In the genomic region with DNA sequence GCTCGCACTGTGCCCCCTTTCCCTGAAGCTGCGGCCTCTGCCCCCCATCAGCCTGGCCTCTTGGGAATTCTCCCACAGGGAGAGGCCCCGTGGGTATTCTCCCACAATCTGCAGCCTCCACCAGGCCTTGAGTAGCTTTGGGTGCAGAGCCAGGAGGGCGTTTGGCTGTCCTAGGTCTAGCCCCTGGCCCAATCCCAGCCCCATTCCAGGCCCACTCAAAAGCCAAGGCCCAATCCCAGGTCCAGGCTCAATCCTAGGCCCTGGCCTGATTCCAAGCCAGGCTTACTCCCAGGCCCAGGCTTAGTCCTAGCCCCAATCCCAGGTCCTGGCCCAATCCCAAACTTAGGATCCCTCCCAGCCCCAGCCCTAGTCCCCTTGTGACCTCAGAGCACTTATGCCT, we compare ENCODE assay signal across 23 cellular contexts. TPM values are rescaled to one million over a fixed set of nuclear protein-coding genes. Genes with fewer than 3 reads are reported as not detected.
DNase-seq lines count a peak whose midpoint lies in the region; ATAC-seq and TF ChIP-seq lines count a peak whose summit lies in the region.
"Had no signal": no experiment of that assay in that cellular context is flagged by ENCODE, and none has a peak within 500 bp of the region (broad histone marks: within the 10 kb centered on the region; RNA-seq: fewer than 3 reads in every experiment).

No MANE protein-coding gene starts in this region.

- no peak overlapping the region for H4K5ac ChIP-seq in H9 (ENCODE audit: insufficient read length, low read depth, low read length)

- no peaks in the 10 kb centered on the region for H3K79me2 ChIP-seq in H9 (ENCODE audit: insufficient read depth, low read length)

- H3K4ac ChIP-seq in H9 (ENCODE audit: low read depth, low read length) (no peak overlapping the region), neuronal stem cell (ENCODE audit: low read length) (no peak overlapping the region)

- H3K14ac ChIP-seq in H9 (ENCODE audit: insufficient read depth, low read length) (peak overlapping the region; percentile 22; the same call in 1 of the 2 replicates), neuronal stem cell (ENCODE audit: low read length) (peak overlapping the region; percentile 31)

- no peak overlapping the region for H2BK12ac ChIP-seq in H9 (ENCODE audit: insufficient read length, low read depth, low read length)
- H2BK12ac ChIP-seq in neuronal stem cell (ENCODE audit: low read length), result no peak overlapping the region

- H2BK15ac ChIP-seq in H9 (ENCODE audit: low read depth, low read length), result no peak overlapping the region
- peak overlapping the region; percentile 64 for H2BK15ac ChIP-seq in neuronal stem cell (ENCODE audit: low read length)

- peaks cover 1 to 15% of the 10 kb centered on the region in 2 experiments for H3K9me3 Mint-ChIP-seq in H9
- no peaks in the 10 kb centered on the region for H3K9me3 Mint-ChIP-seq in stimulated activated memory B cell treated with anti-CD40 and anti-IgM and Interleukin-4, amounts not matched to agents 10 μg/mL and 1 μg/mL and 100 μg/mL, for 72 hours
- H3K9me3 Mint-ChIP-seq in CD8-positive, alpha-beta memory T cell, result no peaks in the 10 kb centered on the region
- H3K9me3 Mint-ChIP-seq: CD4-positive, alpha-beta T cell; CD8-positive, alpha-beta T cell had no signal

- peak; percentile 8 for ATAC-seq in stimulated activated memory B cell treated with anti-CD40 and anti-IgM and Interleukin-4, amounts not matched to agents 10 μg/mL and 1 μg/mL and 100 μg/mL, for 72 hours
- no peak for ATAC-seq in GM18520 (IDR thresholded peaks at IDR 0.05; ENCODE audit: unreplicated experiment)
- ATAC-seq: CD8-positive, alpha-beta T cell; GM12878 had no signal

- H4K8ac ChIP-seq in H9 (replicated peaks; ENCODE audit: insufficient read length, low read depth, low read length) (no peak overlapping the region), neuronal stem cell (ENCODE audit: low read depth, low read length) (no peak overlapping the region)

- no peak overlapping the region for H3K56ac ChIP-seq in H9 (ENCODE audit: insufficient read length, low read depth, low read length)

- H2AFZ ChIP-seq in H9 (ENCODE audit: low read length) (no peak overlapping the region), neuronal stem cell (ENCODE audit: low read length) (no peak overlapping the region)

- no peak for TF ChIP-seq CTCF in H9 (conservative IDR thresholded peaks at IDR 0.05)

- CTCF ChIA-PET in CD8-positive, alpha-beta memory T cell (lab: Charles Lee), result no interaction called here

- H2BK120ac ChIP-seq in H9 (ENCODE audit: low read depth, low read length, poor library complexity, severe bottlenecking) (no peak overlapping the region), neuronal stem cell (ENCODE audit: low read depth, low read length) (no peak overlapping the region)

- no peak overlapping the region for H3K4me3 ChIP-seq in neuronal stem cell (ENCODE audit: low read length in 2 of 2)
- H3K4me3 ChIP-seq in CD8-positive, alpha-beta memory T cell (ENCODE audit: low read length), result no peak overlapping the region
- H3K4me3 ChIP-seq: A549; BLaER1 treated with 17β-estradiol and CSF1 and Interleukin-3, amounts not matched to agents 10 nM and 100 nM; GM12878 had no signal

- H3K4me3 Mint-ChIP-seq in H9, result no peak overlapping the region
- H3K4me3 Mint-ChIP-seq in stimulated activated memory B cell treated with anti-CD40 and anti-IgM and Interleukin-4, amounts not matched to agents 10 μg/mL and 1 μg/mL and 100 μg/mL, for 72 hours, result no peak overlapping the region
- H3K4me3 Mint-ChIP-seq in CD8-positive, alpha-beta memory T cell, result no peak overlapping the region
- H3K4me3 Mint-ChIP-seq: B cell; CD4-positive, alpha-beta T cell; CD8-positive, alpha-beta T cell had no signal

- H3K23ac ChIP-seq in H9 (ENCODE audit: insufficient read length, low read depth, low read length) (no peak overlapping the region), neuronal stem cell (ENCODE audit: low read depth, low read length, poor library complexity) (peak overlapping the region; percentile 89)

- H2AK5ac ChIP-seq in H9 (ENCODE audit: insufficient read length, low read length), result no peak overlapping the region
- H2AK5ac ChIP-seq in neuronal stem cell (ENCODE audit: low read depth, low read length), result no peak overlapping the region

- no peak overlapping the region for H2BK20ac ChIP-seq in H9 (ENCODE audit: low read depth, low read length, poor library complexity, severe bottlenecking)

- no peaks in the 10 kb centered on the region for H3K79me1 ChIP-seq in H9 (ENCODE audit: insufficient read depth, low read depth, low read length, poor library complexity, severe bottlenecking)
- no peaks in the 10 kb centered on the region for H3K79me1 ChIP-seq in neuronal stem cell (ENCODE audit: low read depth, low read length)

- POLR2A ChIA-PET in CD8-positive, alpha-beta memory T cell (lab: Charles Lee), result no interaction called here

- H3K4me1 ChIP-seq in H9 (ENCODE audit: insufficient read depth, low read length) (no peaks in the 10 kb centered on the region), neuronal stem cell (ENCODE audit: control insufficient read depth in 2 of 2, insufficient read depth in 1 of 2, low read depth in 1 of 2, low read length in 2 of 2) (no peaks in the 10 kb centered on the region)
- no peaks in the 10 kb centered on the region for H3K4me1 ChIP-seq in CD8-positive, alpha-beta memory T cell (ENCODE audit: insufficient read depth, low read length)
- H3K4me1 ChIP-seq: A549; BLaER1 treated with 17β-estradiol and CSF1 and Interleukin-3, amounts not matched to agents 10 nM and 100 nM had no signal

- no peaks in the 10 kb centered on the region for H4K20me1 ChIP-seq in H9 (ENCODE audit: control insufficient read depth, insufficient read depth, insufficient read length)
- H4K20me1 ChIP-seq: BLaER1 treated with 17β-estradiol and CSF1 and Interleukin-3, amounts not matched to agents 10 nM and 100 nM had no signal

- no peaks in the 10 kb centered on the region for H3K23me2 ChIP-seq in H9 (ENCODE audit: insufficient read length, low read depth, low read length, poor library complexity, severe bottlenecking)

- H3K4me1 Mint-ChIP-seq in H9, result no peaks in the 10 kb centered on the region
- H3K4me1 Mint-ChIP-seq in stimulated activated memory B cell treated with anti-CD40 and anti-IgM and Interleukin-4, amounts not matched to agents 10 μg/mL and 1 μg/mL and 100 μg/mL, for 72 hours, result no peaks in the 10 kb centered on the region
- no peaks in the 10 kb centered on the region for H3K4me1 Mint-ChIP-seq in CD8-positive, alpha-beta memory T cell
- H3K4me1 Mint-ChIP-seq: B cell had no signal

- H3K27me3 Mint-ChIP-seq in H9 (ENCODE audit: low read depth), result peaks cover 5% of the 10 kb centered on the region
- H3K27me3 Mint-ChIP-seq in stimulated activated memory B cell treated with anti-CD40 and anti-IgM and Interleukin-4, amounts not matched to agents 10 μg/mL and 1 μg/mL and 100 μg/mL, for 72 hours, result peaks cover 27% of the 10 kb centered on the region
- peaks cover 10 to 42% of the 10 kb centered on the region in 2 donors for H3K27me3 Mint-ChIP-seq in CD8-positive, alpha-beta memory T cell

- H3K27ac ChIP-seq in H9 (ENCODE audit: insufficient read length, low read depth, low read length) (no peak overlapping the region), neuronal stem cell (replicated peaks; ENCODE audit: low read length) (no peak overlapping the region)
- no peak overlapping the region for H3K27ac ChIP-seq in CD8-positive, alpha-beta memory T cell (ENCODE audit: low read depth, low read length)
- H3K27ac ChIP-seq: 22Rv1; A549; BLaER1 treated with 17β-estradiol and CSF1 and Interleukin-3, amounts not matched to agents 10 nM and 100 nM; C4-2B had no signal

- H3K36me3 Mint-ChIP-seq in H9 (ENCODE audit: insufficient read depth in 1 of 3, low read depth in 3 of 3), result peaks cover 0 to 2% (median 0%) of the 10 kb centered on the region in 3 experiments; a peak in 2 of 7 replicates
- H3K36me3 Mint-ChIP-seq in stimulated activated memory B cell treated with anti-CD40 and anti-IgM and Interleukin-4, amounts not matched to agents 10 μg/mL and 1 μg/mL and 100 μg/mL, for 72 hours, result no peaks in the 10 kb centered on the region
- H3K36me3 Mint-ChIP-seq in CD8-positive, alpha-beta memory T cell, result no peaks in the 10 kb centered on the region
- H3K36me3 Mint-ChIP-seq: CD8-positive, alpha-beta T cell had no signal

- H3K27me3 ChIP-seq in H9 (ENCODE audit: insufficient read depth, low read length) (no peaks in the 10 kb centered on the region), neuronal stem cell (ENCODE audit: control insufficient read depth in 3 of 3, insufficient read depth in 3 of 3, low read depth in 1 of 3, low read length in 3 of 3) (peaks cover 0 to 2% (median 0%) of the 10 kb centered on the region in 3 experiments)
- H3K27me3 ChIP-seq in CD8-positive, alpha-beta memory T cell (ENCODE audit: insufficient read depth, low read length, poor library complexity, severe bottlenecking), result no peaks in the 10 kb centered on the region
- H3K27me3 ChIP-seq: BLaER1 treated with 17β-estradiol and CSF1 and Interleukin-3, amounts not matched to agents 10 nM and 100 nM had no signal

- H3K27ac Mint-ChIP-seq in H9, result no peak overlapping the region
- no peak overlapping the region for H3K27ac Mint-ChIP-seq in stimulated activated memory B cell treated with anti-CD40 and anti-IgM and Interleukin-4, amounts not matched to agents 10 μg/mL and 1 μg/mL and 100 μg/mL, for 72 hours
- H3K27ac Mint-ChIP-seq in CD8-positive, alpha-beta memory T cell, result no peak overlapping the region
- H3K27ac Mint-ChIP-seq: B cell; CD4-positive, alpha-beta T cell; CD8-positive, alpha-beta T cell had no signal

- H2BK5ac ChIP-seq in H9 (ENCODE audit: insufficient read length, low read length) (no peak overlapping the region), neuronal stem cell (ENCODE audit: low read length) (no peak overlapping the region)

- H3K9ac ChIP-seq in H9 (ENCODE audit: extremely low read depth, insufficient read length, low read length) (no peak overlapping the region), neuronal stem cell (ENCODE audit: low read depth, low read length, poor library complexity) (no peak overlapping the region)
- H3K9ac ChIP-seq: BLaER1 treated with 17β-estradiol and CSF1 and Interleukin-3, amounts not matched to agents 10 nM and 100 nM had no signal

- no peak for DNase-seq in H9
- no peak for DNase-seq in neuronal stem cell (ENCODE audit: low spot score)
- no peak for DNase-seq in CD8-positive, alpha-beta memory T cell
- no peak for DNase-seq in NCI-H446 (lab: John Stamatoyannopoulos, UW)
- DNase-seq: AML-193; CD4-positive, alpha-beta T cell; CD8-positive, alpha-beta T cell; COR-L47; DMS 273 treated with DMSO at 0.1 percent for 48 hours; DMS153; DMS53; DMS79; DND-41; EL; GDM1 had no signal

- H3T11ph ChIP-seq in H9 (ENCODE audit: low read length), result no peak overlapping the region

- H3K18ac ChIP-seq in H9 (ENCODE audit: insufficient read length, low read depth, low read length) (no peak overlapping the region), neuronal stem cell (ENCODE audit: low read length) (peak overlapping the region; percentile 48)

- WGBS in H9 (ENCODE audit: extremely low coverage, insufficient read length, low lambda C conversion rate), result no CpG with 5 or more reads among the region's 4 CpGs
- no CpG with 5 or more reads among the region's 4 CpGs for WGBS in neuronal stem cell (ENCODE audit: extremely low coverage in 2 of 2, insufficient read length in 2 of 2, insufficient replicate concordance in 1 of 2), 2 donors

- H3K36me3 ChIP-seq in neuronal stem cell (replicated peaks in 1 of 2; ENCODE audit: control insufficient read depth in 2 of 2, insufficient read depth in 2 of 2, low read length in 2 of 2), result no peaks in the 10 kb centered on the region
- no peaks in the 10 kb centered on the region for H3K36me3 ChIP-seq in CD8-positive, alpha-beta memory T cell (ENCODE audit: insufficient read depth, low read length)
- H3K36me3 ChIP-seq: BLaER1 treated with 17β-estradiol and CSF1 and Interleukin-3, amounts not matched to agents 10 nM and 100 nM had no signal

- no peak overlapping the region for H3K4me2 ChIP-seq in H9 (ENCODE audit: insufficient read depth, insufficient read length, low read length)
- no peak overlapping the region for H3K4me2 ChIP-seq in neuronal stem cell (ENCODE audit: insufficient read depth, low read length, poor library complexity, severe bottlenecking)
- H3K4me2 ChIP-seq: A549; BLaER1 treated with 17β-estradiol and CSF1 and Interleukin-3, amounts not matched to agents 10 nM and 100 nM had no signal

- H4K91ac ChIP-seq in H9 (ENCODE audit: insufficient read length, low read depth, low read length) (no peak overlapping the region), neuronal stem cell (ENCODE audit: low read depth, low read length, poor library complexity) (no peak overlapping the region)

- no peaks in the 10 kb centered on the region for H3K9me3 ChIP-seq in H9 (ENCODE audit: control insufficient read depth, low read depth, low read length)
- peaks cover 0 to 2% of the 10 kb centered on the region in 2 donors for H3K9me3 ChIP-seq in neuronal stem cell (replicated peaks in 1 of 2; ENCODE audit: control insufficient read depth in 2 of 2, insufficient read depth in 1 of 2, low read depth in 1 of 2, low read length in 2 of 2)
- H3K9me3 ChIP-seq in CD8-positive, alpha-beta memory T cell (ENCODE audit: low read length), result no peaks in the 10 kb centered on the region
- H3K9me3 ChIP-seq: A549; BLaER1 treated with 17β-estradiol and CSF1 and Interleukin-3, amounts not matched to agents 10 nM and 100 nM had no signal

RNA-seq across cellular contexts. Expression of a gene that starts 59.8 kb away (rescaled TPM):
- total RNA-seq in H9 (2021), result 13.3 and 13.7 TPM in 2 replicates
- 11.8 TPM for polyA plus RNA-seq in neuronal stem cell (2013, experiment 1 of 2)
- 11.6 TPM for polyA plus RNA-seq in neuronal stem cell (2013, experiment 2 of 2)
- total RNA-seq in CD8-positive, alpha-beta memory T cell, result 10 to 100 TPM; 21.7 to 21.8 TPM
- polyA plus RNA-seq in CD8-positive, alpha-beta memory T cell, result 13.9 TPM

RNA-seq across cellular contexts. Expression of a gene that starts 59.9 kb away (rescaled TPM):
- 35.8 and 36.7 TPM in 2 replicates for total RNA-seq in H9 (2021)
- 17.2 TPM for polyA plus RNA-seq in neuronal stem cell (2013, experiment 1 of 2)
- polyA plus RNA-seq in neuronal stem cell (2013, experiment 2 of 2), result 17.7 TPM
- total RNA-seq in CD8-positive, alpha-beta memory T cell, result 10 to 100 TPM; 48.8 to 49.4 TPM
- polyA plus RNA-seq in CD8-positive, alpha-beta memory T cell, result 75.3 TPM
